In the genomic region with DNA sequence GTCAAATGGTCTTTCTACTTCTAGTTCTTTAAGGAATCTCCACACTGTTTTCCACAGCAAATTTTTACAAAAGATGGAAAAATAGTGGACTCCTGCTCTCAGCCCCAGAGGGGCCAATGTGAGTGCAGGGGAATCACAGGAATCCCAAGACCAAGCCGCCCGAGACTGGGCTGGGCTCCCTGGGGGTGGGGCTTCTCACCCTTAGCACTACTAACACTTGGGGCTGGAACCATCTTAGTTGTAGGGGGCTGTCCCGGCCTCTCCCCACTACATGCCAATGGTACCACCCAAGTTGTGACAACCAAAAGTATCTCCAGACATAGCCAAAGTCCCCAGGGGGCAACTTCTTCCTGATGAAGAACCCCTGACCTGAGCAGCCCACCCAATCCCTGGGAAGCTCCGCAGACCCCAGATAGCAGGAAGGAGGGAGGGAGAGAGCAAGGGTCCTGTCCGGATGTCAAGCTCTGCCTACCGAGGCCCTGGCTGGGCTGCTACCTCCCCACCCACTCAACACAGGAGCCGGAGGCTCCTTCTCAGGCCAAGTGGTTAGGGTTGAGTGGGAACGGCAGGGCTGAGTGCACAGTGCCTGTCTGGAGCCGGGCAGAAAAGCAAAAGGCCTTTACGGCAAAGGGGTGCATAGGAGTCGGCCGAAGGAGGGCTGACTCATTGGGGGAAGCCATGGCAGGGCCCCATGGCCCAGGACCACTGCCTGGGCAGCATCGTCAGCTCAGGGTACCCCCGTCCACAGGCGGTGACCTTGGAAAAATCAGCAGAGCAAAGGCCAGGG, we compare ENCODE assay signal across 24 cellular contexts.
DNase-seq lines count a peak whose midpoint lies in the region; ATAC-seq, FAIRE-seq and TF ChIP-seq lines count a peak whose summit lies in the region.
"Had no signal": no experiment of that assay in that cellular context is flagged by ENCODE, and none has a peak within 500 bp of the region (broad histone marks: within the 10 kb centered on the region; RNA-seq: fewer than 3 reads in every experiment).

No MANE protein-coding gene starts in this region.

- H3K4me3 ChIP-seq in H1 (ENCODE audit: extremely low read depth in 1 of 4, insufficient read depth in 2 of 4, low read depth in 3 of 4, low read length in 4 of 4) (no peak overlapping the region), parathyroid adenoma (ENCODE audit: low read depth, low read length) (no peak overlapping the region), upper lobe of right lung (no peak overlapping the region)
- H3K4me3 ChIP-seq: HAP-1, SJSA1 had no signal

- H3K79me2 ChIP-seq in H1 (ENCODE audit: control insufficient read depth in 1 of 2, insufficient read depth in 2 of 2, low read length in 2 of 2) (no peaks in the 10 kb centered on the region), parathyroid adenoma (no peaks in the 10 kb centered on the region)

- peaks cover 4% of the 10 kb centered on the region for H3K27me3 Mint-ChIP-seq in activated naive CD4-positive, alpha-beta T cell treated with anti-CD3 and anti-CD28 coated beads, Interleukin-2, amount 10 ng/mL, durations not matched to agents 7 days and 5 days

- no peaks in the 10 kb centered on the region for H3K36me3 Mint-ChIP-seq in activated naive CD4-positive, alpha-beta T cell treated with anti-CD3 and anti-CD28 coated beads, Interleukin-2, amount 10 ng/mL, durations not matched to agents 7 days and 5 days
- H3K36me3 Mint-ChIP-seq: CD4-positive, alpha-beta memory T cell had no signal

- CTCF ChIA-PET in activated naive CD4-positive, alpha-beta T cell treated with anti-CD3 and anti-CD28 coated beads, Interleukin-2, amount 10 ng/mL, durations not matched to agents 7 days and 5 days (lab: Charles Lee) = no interaction called here
- CTCF ChIA-PET in H1 (lab: Charles Lee; ENCODE audit: partially characterized antibody) = interaction anchor here (0.6 to 4.5 kb wide), 13 partner anchors 8 to 262 kb away, joined by 3 to 25 read pairs (median 3); no protein-coding TSS in a partner anchor

- no peak for TF ChIP-seq RAD21 in H1 (IDR thresholded peaks at IDR 0.05 in 1 of 2, conservative IDR thresholded peaks at IDR 0.05 in 1 of 2; ENCODE audit: low read depth in 2 of 2, low read length in 2 of 2)

- no peaks in the 10 kb centered on the region; a peak in 1 of 7 replicates for H3K27me3 ChIP-seq in H1 (replicated peaks in 1 of 4; ENCODE audit: control insufficient read depth in 3 of 4, extremely low read depth in 1 of 4, insufficient read depth in 3 of 4, low read length in 3 of 4)
- no peaks in the 10 kb centered on the region for H3K27me3 ChIP-seq in parathyroid adenoma (ENCODE audit: control insufficient read depth, insufficient read depth, low read length)
- no peaks in the 10 kb centered on the region for H3K27me3 ChIP-seq in upper lobe of right lung
- H3K27me3 ChIP-seq: SJSA1 had no signal

- H3K14ac ChIP-seq in H1 (ENCODE audit: insufficient read length) = no peak overlapping the region

- H3K27ac ChIP-seq in H1 (ENCODE audit: low read depth, low read length) = no peak overlapping the region
- H3K27ac ChIP-seq in parathyroid adenoma = peak overlapping the region; percentile 99
- no peak overlapping the region for H3K27ac ChIP-seq in upper lobe of right lung
- H3K27ac ChIP-seq: 22Rv1, SJSA1 had no signal

- TF ChIP-seq CTCF in H1 (IDR thresholded peaks at IDR 0.05; ENCODE audit: control extremely low read depth in 1 of 3, insufficient read depth in 1 of 3, low read depth in 1 of 3, low read length in 3 of 3) = no peak
- no peak for TF ChIP-seq CTCF in parathyroid adenoma (IDR thresholded peaks at IDR 0.05)
- no peak for TF ChIP-seq CTCF in upper lobe of right lung (IDR thresholded peaks at IDR 0.05)

- H3K9me3 Mint-ChIP-seq in activated naive CD4-positive, alpha-beta T cell treated with anti-CD3 and anti-CD28 coated beads, Interleukin-2, amount 10 ng/mL, durations not matched to agents 7 days and 5 days = no peaks in the 10 kb centered on the region

- no peaks in the 10 kb centered on the region for H3K4me1 Mint-ChIP-seq in activated naive CD4-positive, alpha-beta T cell treated with anti-CD3 and anti-CD28 coated beads, Interleukin-2, amount 10 ng/mL, durations not matched to agents 7 days and 5 days
- H3K4me1 Mint-ChIP-seq: B cell; CD4-positive, alpha-beta memory T cell had no signal

- peak overlapping the region; percentile 59 for H3K4ac ChIP-seq in H1 (replicated peaks; ENCODE audit: insufficient read length, low read depth, low read length)

- peak; percentile 4 for DNase-seq in activated naive CD4-positive, alpha-beta T cell treated with anti-CD3 and anti-CD28 coated beads, Interleukin-2, amount 50 U/mL, for 16 hours
- DNase-seq in activated naive CD4-positive, alpha-beta T cell treated with anti-CD3 and anti-CD28 coated beads, Interleukin-2, amount 10 ng/mL, durations not matched to agents 7 days and 5 days = no peak
- DNase-seq in H1 (ENCODE audit: low read depth in 1 of 2, low spot score in 2 of 2) (no peak), upper lobe of right lung (peak; percentile 28), NCI-H1417 (lab: John Stamatoyannopoulos, UW) (no peak)
- DNase-seq: Calu3; CD4-positive, alpha-beta memory T cell; DMS53; IMR-90; Kasumi-1; MM.1S; NCI-H1417 treated with DMSO at 0.1 percent for 48 hours; NCI-H1930; NCI-H2171 treated with DMSO at 0.1 percent for 48 hours; NCI-H446 treated with DMSO at 0.1 percent for 48 hours; OCI-M1; RPMI8226 had no signal

- no peak overlapping the region for H4K5ac ChIP-seq in H1 (ENCODE audit: insufficient read length, low read depth, low read length)

- no peak overlapping the region for H3K4me3 Mint-ChIP-seq in activated naive CD4-positive, alpha-beta T cell treated with anti-CD3 and anti-CD28 coated beads, Interleukin-2, amount 10 ng/mL, durations not matched to agents 7 days and 5 days
- H3K4me3 Mint-ChIP-seq: B cell; CD4-positive, alpha-beta memory T cell had no signal

- TF ChIP-seq POLR2A in H1 (IDR thresholded peaks at IDR 0.05; ENCODE audit: control extremely low read depth in 1 of 2, low read depth in 2 of 2, low read length in 2 of 2) = no peak

- no peak for TF ChIP-seq EP300 in H1 (IDR thresholded peaks at IDR 0.05; ENCODE audit: borderline replicate concordance in 1 of 2, low read depth in 2 of 2, low read length in 2 of 2)

- no peak for FAIRE-seq in H1 (lab: Jason Lieb, UNC)

- no peak overlapping the region for H2AK5ac ChIP-seq in H1 (ENCODE audit: low read depth, low read length)

- 82% methylated on average over 13 of the region's 15 CpGs; no CpG with 5 or more reads in 1 of the 2 experiments for WGBS in H1 (ENCODE audit: extremely low coverage in 1 of 2, insufficient coverage in 1 of 2, insufficient read length in 1 of 2, insufficient replicate concordance in 2 of 2, low coverage in 1 of 2, low lambda C conversion rate in 2 of 2, missing lambda C conversion rate in 1 of 2), 2 experiments

- H3K4me1 ChIP-seq in H1 (replicated peaks in 1 of 4; ENCODE audit: control insufficient read depth in 3 of 4, insufficient read depth in 4 of 4, low read length in 3 of 4) (peaks cover 0 to 4% (median 3%) of the 10 kb centered on the region in 4 experiments; a peak in 3 of 7 replicates), parathyroid adenoma (peaks cover 40% of the 10 kb centered on the region), upper lobe of right lung (peaks cover 12% of the 10 kb centered on the region)
- H3K4me1 ChIP-seq: HAP-1 had no signal

- H2BK15ac ChIP-seq in H1 (ENCODE audit: low read length) = no peak overlapping the region

- intact Hi-C loops in upper lobe of right lung (cut with DNase I) = no loop called here

- H3K79me1 ChIP-seq in H1 (ENCODE audit: low read depth, low read length) = peaks cover 2% of the 10 kb centered on the region; the same call in 1 of the 2 replicates

- ATAC-seq in upper lobe of right lung = no peak
- ATAC-seq in GM19463 (IDR thresholded peaks at IDR 0.05; ENCODE audit: unreplicated experiment) = no peak
- no peak for ATAC-seq in HG02885 (IDR thresholded peaks at IDR 0.05; ENCODE audit: poor library complexity, unreplicated experiment)

- POLR2A ChIA-PET in H1 (lab: Charles Lee; ENCODE audit: partially characterized antibody) = no interaction called here

- no peak overlapping the region for H2BK120ac ChIP-seq in H1 (replicated peaks; ENCODE audit: low read depth, low read length)

- H3K18ac ChIP-seq in H1 (ENCODE audit: extremely low read depth, low read length) = peak overlapping the region; percentile 48; the same call in 1 of the 2 replicates

- no peak overlapping the region for H3K27ac Mint-ChIP-seq in activated naive CD4-positive, alpha-beta T cell treated with anti-CD3 and anti-CD28 coated beads, Interleukin-2, amount 10 ng/mL, durations not matched to agents 7 days and 5 days
- H3K27ac Mint-ChIP-seq: B cell; CD4-positive, alpha-beta memory T cell had no signal

- H2BK12ac ChIP-seq in H1 (ENCODE audit: low read depth, low read length) = no peak overlapping the region

- H3K9ac ChIP-seq in H1 (replicated peaks in 1 of 4; ENCODE audit: extremely low read depth in 1 of 4, low read depth in 3 of 4, low read length in 3 of 4) (no peak overlapping the region), parathyroid adenoma (no peak overlapping the region)

- H3K4me2 ChIP-seq in H1 (ENCODE audit: insufficient read depth in 1 of 2, low read depth in 2 of 2, low read length in 2 of 2) (no peak overlapping the region), parathyroid adenoma (ENCODE audit: low read length) (no peak overlapping the region)

- H2AFZ ChIP-seq in H1 (ENCODE audit: low read length) (no peak overlapping the region), parathyroid adenoma (peak overlapping the region; percentile 56)

- H3K36me3 ChIP-seq in H1 (ENCODE audit: control insufficient read depth in 2 of 4, insufficient read depth in 4 of 4, low read length in 3 of 4) (no peaks in the 10 kb centered on the region), parathyroid adenoma (ENCODE audit: control insufficient read depth, insufficient read depth, low read length) (no peaks in the 10 kb centered on the region), upper lobe of right lung (no peaks in the 10 kb centered on the region)
- H3K36me3 ChIP-seq: HAP-1, SJSA1 had no signal

- no peak overlapping the region for H3K23ac ChIP-seq in H1 (ENCODE audit: insufficient read length)

- no peak overlapping the region for H4K8ac ChIP-seq in H1 (ENCODE audit: extremely low read depth, insufficient read depth, low read length)

- H3K56ac ChIP-seq in H1 (replicated peaks; ENCODE audit: insufficient read length, low read depth, low read length) = no peak overlapping the region

- H3K23me2 ChIP-seq in H1 (ENCODE audit: low read depth, low read length) = peaks cover 6% of the 10 kb centered on the region; the same call in 1 of the 2 replicates

- H3K9me3 ChIP-seq in H1 (ENCODE audit: insufficient read depth in 2 of 2, low read depth in 1 of 2, low read length in 1 of 2) (no peaks in the 10 kb centered on the region), parathyroid adenoma (ENCODE audit: control insufficient read depth, low read length) (no peaks in the 10 kb centered on the region), upper lobe of right lung (no peaks in the 10 kb centered on the region)
- H3K9me3 ChIP-seq: HAP-1, SJSA1 had no signal

- H4K91ac ChIP-seq in H1 (replicated peaks; ENCODE audit: insufficient read length, low read length) = no peak overlapping the region

- H4K20me1 ChIP-seq in H1 (replicated peaks in 1 of 2; ENCODE audit: control insufficient read depth in 1 of 2, insufficient read depth in 2 of 2, low read length in 2 of 2) = no peaks in the 10 kb centered on the region

- no peak overlapping the region for H2BK20ac ChIP-seq in H1 (ENCODE audit: low read length)

- H2BK5ac ChIP-seq in H1 (ENCODE audit: low read depth, low read length) = no peak overlapping the region

Comparison
In these comparisons a context has a peak if more than half of its experiments do, and no peak if none do; other contexts are left out.
1. DNase-seq: peak in activated naive CD4-positive, alpha-beta T cell treated with anti-CD3 and anti-CD28 coated beads, Interleukin-2, amount 50 U/mL, for 16 hours (single experiment) and upper lobe of right lung (single experiment); none in activated naive CD4-positive, alpha-beta T cell treated with anti-CD3 and anti-CD28 coated beads, Interleukin-2, amount 10 ng/mL, durations not matched to agents 7 days and 5 days (single experiment), H1 (0 of 2) and NCI-H1417 (0 of 3).